1 cellular context compared by ENCODE assay signal in the genomic region with DNA sequence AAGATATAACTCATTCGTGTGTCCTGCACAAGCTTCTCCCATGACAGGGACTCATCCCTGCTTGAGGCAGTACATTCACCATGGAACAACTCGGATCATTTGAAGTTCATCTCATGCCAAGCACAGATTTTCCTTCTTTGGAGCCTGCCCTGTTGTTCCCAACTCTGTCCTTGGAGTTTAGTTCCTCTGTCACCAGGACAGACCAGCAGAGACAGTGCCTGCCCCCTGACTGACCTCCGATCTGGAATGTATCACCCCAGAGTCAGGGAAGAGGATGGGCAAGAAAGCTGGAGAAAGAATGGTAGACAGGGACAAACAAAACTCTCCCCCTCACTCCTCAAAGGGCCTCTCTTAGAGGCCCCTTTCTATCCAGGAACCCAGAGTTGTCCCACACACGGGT.
TF ChIP-seq lines count a peak whose summit lies in the region.

No MANE protein-coding gene starts in this region.

TF ChIP-seq in GM23338, 12 proteins besides CTCF, POLR2A, EP300 and RAD21 (continued from another document):
- TF ChIP-seq, protein P1, sequence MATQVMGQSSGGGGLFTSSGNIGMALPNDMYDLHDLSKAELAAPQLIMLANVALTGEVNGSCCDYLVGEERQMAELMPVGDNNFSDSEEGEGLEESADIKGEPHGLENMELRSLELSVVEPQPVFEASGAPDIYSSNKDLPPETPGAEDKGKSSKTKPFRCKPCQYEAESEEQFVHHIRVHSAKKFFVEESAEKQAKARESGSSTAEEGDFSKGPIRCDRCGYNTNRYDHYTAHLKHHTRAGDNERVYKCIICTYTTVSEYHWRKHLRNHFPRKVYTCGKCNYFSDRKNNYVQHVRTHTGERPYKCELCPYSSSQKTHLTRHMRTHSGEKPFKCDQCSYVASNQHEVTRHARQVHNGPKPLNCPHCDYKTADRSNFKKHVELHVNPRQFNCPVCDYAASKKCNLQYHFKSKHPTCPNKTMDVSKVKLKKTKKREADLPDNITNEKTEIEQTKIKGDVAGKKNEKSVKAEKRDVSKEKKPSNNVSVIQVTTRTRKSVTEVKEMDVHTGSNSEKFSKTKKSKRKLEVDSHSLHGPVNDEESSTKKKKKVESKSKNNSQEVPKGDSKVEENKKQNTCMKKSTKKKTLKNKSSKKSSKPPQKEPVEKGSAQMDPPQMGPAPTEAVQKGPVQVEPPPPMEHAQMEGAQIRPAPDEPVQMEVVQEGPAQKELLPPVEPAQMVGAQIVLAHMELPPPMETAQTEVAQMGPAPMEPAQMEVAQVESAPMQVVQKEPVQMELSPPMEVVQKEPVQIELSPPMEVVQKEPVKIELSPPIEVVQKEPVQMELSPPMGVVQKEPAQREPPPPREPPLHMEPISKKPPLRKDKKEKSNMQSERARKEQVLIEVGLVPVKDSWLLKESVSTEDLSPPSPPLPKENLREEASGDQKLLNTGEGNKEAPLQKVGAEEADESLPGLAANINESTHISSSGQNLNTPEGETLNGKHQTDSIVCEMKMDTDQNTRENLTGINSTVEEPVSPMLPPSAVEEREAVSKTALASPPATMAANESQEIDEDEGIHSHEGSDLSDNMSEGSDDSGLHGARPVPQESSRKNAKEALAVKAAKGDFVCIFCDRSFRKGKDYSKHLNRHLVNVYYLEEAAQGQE (IDR thresholded peaks at IDR 0.05; ENCODE audit: unreplicated experiment): no peak
